In genomic region chr7:129611246-129612111, GRCh38 we compare ENCODE assay signal across 8 cellular contexts. TPM values are rescaled to one million over a fixed set of nuclear protein-coding genes. Genes with fewer than 3 reads are reported as not detected.
DNase-seq lines count a peak whose midpoint lies in the region; ATAC-seq and TF ChIP-seq lines count a peak whose summit lies in the region.

TSS of gene NRF1 (plus strand) at chr7:129611720. CDS start at chr7:129657352, 45,632 bp downstream.

- 0 to 1% (median 0%) methylated on average over 21 to 98 of the region's 98 CpGs for WGBS in stomach, 5 donors

- no peaks in the 10 kb centered on the region for H3K9me3 Mint-ChIP-seq in neural crest cell

- peak; percentile 60 for ATAC-seq in GM21786 (IDR thresholded peaks at IDR 0.05; ENCODE audit: unreplicated experiment)

- H3K27ac Mint-ChIP-seq in neural crest cell (ENCODE audit: unreplicated experiment): peak within 1 kb of the TSS; percentile 98

- H3K36me3 Mint-ChIP-seq in neural crest cell (ENCODE audit: low read depth): peaks cover 26% of the 10 kb centered on the region

- TF ChIP-seq EP300 in stomach (IDR thresholded peaks at IDR 0.05): no peak

- no peaks in the 10 kb centered on the region for H3K9me3 ChIP-seq in stomach

- H3K27me3 Mint-ChIP-seq in neural crest cell (ENCODE audit: low read depth): no peaks in the 10 kb centered on the region

- peak within 1 kb of the TSS; percentile 95 to 98 (median 95) for H3K27ac ChIP-seq in stomach

- peak; percentile 93 for DNase-seq in EH (ENCODE audit: low read depth)
- peak; percentile 93 for DNase-seq in LHCN-M2 (ENCODE audit: low read depth)
- DNase-seq in activated effector memory CD4-positive, alpha-beta T cell treated with anti-CD3 and anti-CD28 coated beads, Interleukin-2, amount 50 U/mL, for 16 hours: peak; percentile 97
- peak; percentile 92 for DNase-seq in fibroblast of villous mesenchyme (ENCODE audit: low read depth)
- DNase-seq in neural crest cell (ENCODE audit: low read depth, low spot score): peak; percentile 84
- peak; percentile 90 for DNase-seq in stomach

- H3K27me3 ChIP-seq in stomach: no peaks in the 10 kb centered on the region

- peak within 1 kb of the TSS; percentile 96 for H3K4me3 ChIP-seq in fibroblast of villous mesenchyme (ENCODE audit: low read depth, low read length)
- peak within 1 kb of the TSS; percentile 76 to 95 (median 86) for H3K4me3 ChIP-seq in stomach

- TF ChIP-seq POLR2A in Raji (IDR thresholded peaks at IDR 0.05; ENCODE audit: insufficient read depth, low read depth, low read length): peak; percentile 91
- no peak for TF ChIP-seq POLR2A in stomach (IDR thresholded peaks at IDR 0.05)

- peaks cover 11 to 63% (median 43%) of the 10 kb centered on the region in 4 donors for H3K4me1 ChIP-seq in stomach

- intact Hi-C loops in stomach (cut with DNase I; ENCODE audit: low total_unique reads): no loop called here

- TF ChIP-seq CTCF in fibroblast of villous mesenchyme (IDR thresholded peaks at IDR 0.05; ENCODE audit: insufficient read depth, low read depth, low read length): no peak
- peak; percentile 27 for TF ChIP-seq CTCF in neural crest cell (conservative IDR thresholded peaks at IDR 0.05)
- TF ChIP-seq CTCF in stomach (IDR thresholded peaks at IDR 0.05): peak in 3 of 7 experiments; percentile 18 to 28 (median 24)

- peaks cover 43% of the 10 kb centered on the region for H3K4me1 Mint-ChIP-seq in neural crest cell

- H3K36me3 ChIP-seq in stomach: peaks cover 0 to 13% (median 4%) of the 10 kb centered on the region in 4 donors

- H3K4me3 Mint-ChIP-seq in neural crest cell: peak within 1 kb of the TSS; percentile 97

RNA-seq across cellular contexts. Expression of gene NRF1, which starts in this region (rescaled TPM):
- total RNA-seq in LHCN-M2 (2014; rRNA removed) (9.2 and 12.7 TPM in 2 replicates), fibroblast of villous mesenchyme (10.6 and 12.5 TPM in 2 replicates), neural crest cell (27.4 and 27.5 TPM in 2 replicates), stomach (10 to 100 TPM in 4 of 5 donors, 1 to 10 TPM in 1; 3.2 to 58.3 (median 18.9) TPM)
- polyA plus RNA-seq in LHCN-M2 (2012): 8.2 TPM
- 1 to 10 TPM; 4.6 to 8.1 (median 5.0) TPM for polyA plus RNA-seq in stomach

Comparison
In these comparisons a context has a peak if more than half of its experiments do, and no peak if none do; other contexts are left out.
1. Peak in every context shown above with its lines: DNase-seq, ATAC-seq, H3K4me3 ChIP-seq and H3K27ac ChIP-seq.